Comparison of ENCODE assay signal across 15 cellular contexts in genomic region chr18:78777992-78778391, GRCh38.
DNase-seq lines count a peak whose midpoint lies in the region; TF ChIP-seq lines count a peak whose summit lies in the region.
"Had no signal": no experiment of that assay in that cellular context is flagged by ENCODE, and none has a peak within 500 bp of the region (broad histone marks: within the 10 kb centered on the region; RNA-seq: fewer than 3 reads in every experiment).

No MANE protein-coding gene starts in this region.

- H3K36me3 Mint-ChIP-seq in type B pancreatic cell, result no peaks in the 10 kb centered on the region
- H3K36me3 Mint-ChIP-seq: CD4-positive, CD25-positive, alpha-beta regulatory T cell had no signal

- H3K27ac ChIP-seq in Peyer's patch (no peak overlapping the region), sigmoid colon (no peak overlapping the region)
- H3K27ac ChIP-seq: BLaER1 treated with 17β-estradiol and CSF1 and Interleukin-3, amounts not matched to agents 10 nM and 100 nM; GM23248 had no signal

- no peak for TF ChIP-seq EP300 in sigmoid colon (IDR thresholded peaks at IDR 0.05)

- H3K4me3 Mint-ChIP-seq in type B pancreatic cell, result no peak overlapping the region
- H3K4me3 Mint-ChIP-seq: CD4-positive, CD25-positive, alpha-beta regulatory T cell had no signal

- DNase-seq in Peyer's patch (peak in 2 of 3 donors; percentile 10 to 34), mesenteric fat pad (ENCODE audit: low spot score) (peak; percentile 81), sigmoid colon (peak; percentile 56), type B pancreatic cell (ENCODE audit: extremely low spot score, unreplicated experiment) (peak; percentile 48), GOT3 (lab: John Stamatoyannopoulos, UW) (no peak), G401 (ENCODE audit: low spot score) (no peak)
- no peak for DNase-seq in activated CD8-positive, alpha-beta memory T cell treated with anti-CD3 and anti-CD28 coated beads, Interleukin-2, amount 50 U/mL, for 4 hours
- DNase-seq: ACHN; CD4-positive, CD25-positive, alpha-beta regulatory T cell; DMS53; GM23248; IMR-90 had no signal

- H3K9me3 ChIP-seq in Peyer's patch, result no peaks in the 10 kb centered on the region
- H3K9me3 ChIP-seq in sigmoid colon, result no peaks in the 10 kb centered on the region
- H3K9me3 ChIP-seq: BLaER1 treated with 17β-estradiol and CSF1 and Interleukin-3, amounts not matched to agents 10 nM and 100 nM; HAP-1 had no signal

- TF ChIP-seq POLR2A in Peyer's patch (IDR thresholded peaks at IDR 0.05) (no peak), sigmoid colon (IDR thresholded peaks at IDR 0.05) (no peak)

- no peak for TF ChIP-seq CTCF in Peyer's patch (IDR thresholded peaks at IDR 0.05)
- no peak for TF ChIP-seq CTCF in sigmoid colon (IDR thresholded peaks at IDR 0.05)
- no peak for TF ChIP-seq CTCF in type B pancreatic cell (conservative IDR thresholded peaks at IDR 0.05)

- H3K27me3 ChIP-seq in Peyer's patch (no peaks in the 10 kb centered on the region), sigmoid colon (no peaks in the 10 kb centered on the region)
- H3K27me3 ChIP-seq: BLaER1 treated with 17β-estradiol and CSF1 and Interleukin-3, amounts not matched to agents 10 nM and 100 nM had no signal

- H3K36me3 ChIP-seq in Peyer's patch (no peaks in the 10 kb centered on the region), sigmoid colon (no peaks in the 10 kb centered on the region)
- H3K36me3 ChIP-seq: BLaER1 treated with 17β-estradiol and CSF1 and Interleukin-3, amounts not matched to agents 10 nM and 100 nM; HAP-1 had no signal

- H3K4me1 ChIP-seq in Peyer's patch (no peaks in the 10 kb centered on the region), sigmoid colon (no peaks in the 10 kb centered on the region)
- H3K4me1 ChIP-seq: BLaER1 treated with 17β-estradiol and CSF1 and Interleukin-3, amounts not matched to agents 10 nM and 100 nM had no signal

- WGBS in sigmoid colon, 2 donors, result 89 to 91% methylated on average over 17 of the region's 17 CpGs

- H3K9me3 Mint-ChIP-seq in type B pancreatic cell, result no peaks in the 10 kb centered on the region
- H3K9me3 Mint-ChIP-seq: CD4-positive, CD25-positive, alpha-beta regulatory T cell had no signal

- H3K4me3 ChIP-seq in Peyer's patch (no peak overlapping the region), sigmoid colon (no peak overlapping the region)
- H3K4me3 ChIP-seq: BLaER1 treated with 17β-estradiol and CSF1 and Interleukin-3, amounts not matched to agents 10 nM and 100 nM; GM12878; GM23248; HAP-1 had no signal

- intact Hi-C loops in sigmoid colon (cut with DNase I), result no loop called here

- in situ Hi-C loops in G401 (cut with HindIII; ENCODE audit: low sequenced_read_pairs), result no loop called here

- H3K27me3 Mint-ChIP-seq in type B pancreatic cell, result peaks cover 5% of the 10 kb centered on the region
- H3K27me3 Mint-ChIP-seq: CD4-positive, CD25-positive, alpha-beta regulatory T cell had no signal

- peaks cover 4% of the 10 kb centered on the region for H3K4me1 Mint-ChIP-seq in type B pancreatic cell (ENCODE audit: unreplicated experiment)
- H3K4me1 Mint-ChIP-seq: CD4-positive, CD25-positive, alpha-beta regulatory T cell had no signal

- H3K27ac Mint-ChIP-seq in type B pancreatic cell, result no peak overlapping the region

Comparison
In these comparisons a context has a peak if more than half of its experiments do, and no peak if none do; other contexts are left out.
1. DNase-seq: peak in Peyer's patch (2 of 3), mesenteric fat pad (single experiment), sigmoid colon (single experiment) and type B pancreatic cell (single experiment); none in activated CD8-positive, alpha-beta memory T cell treated with anti-CD3 and anti-CD28 coated beads, Interleukin-2, amount 50 U/mL, for 4 hours (single experiment), GOT3 (single experiment) and G401 (single experiment).